Comparison of ENCODE assay signal across 8 cellular contexts in genomic region chr4:3937849-3938562, GRCh38.
DNase-seq lines count a peak whose midpoint lies in the region; ATAC-seq, FAIRE-seq and TF ChIP-seq lines count a peak whose summit lies in the region.
"Not testable (repeated sequence)": the region's sequence is repeated elsewhere in the genome, so short reads cannot be mapped to it uniquely, and the experiment has no call there.

No MANE protein-coding gene starts in this region.

- not testable (repeated sequence) for H3K4me1 Mint-ChIP-seq in T-helper 1 cell treated with Interleukin-12 subunit alpha and Interleukin-12 subunit beta and Interleukin-4 antibody, amounts not matched to agents 30 μg/mL and 1 μg/mL, for 36 hours (ENCODE audit: low read depth); activated CD8-positive, alpha-beta T cell treated with anti-CD3 and anti-CD28 coated beads for 36 hours (ENCODE audit: low read depth)

- peak overlapping the region; percentile 11 for H4K91ac ChIP-seq in trophoblast cell (ENCODE audit: low read depth, low read length)

- intact Hi-C loops in activated CD8-positive, alpha-beta T cell treated with anti-CD3 and anti-CD28 coated beads for 36 hours (cut with micrococcal nuclease); GM12878 (cut with micrococcal nuclease; ENCODE audit: unreplicated experiment): not testable (repeated sequence)

- not testable (repeated sequence) for BruUV-seq in GM12878 (replicated peaks; lab: Mats Ljungman, UMichigan)

- H3K9ac ChIP-seq in GM12878 (ENCODE audit: control insufficient read depth, insufficient read depth, low read length); trophoblast cell (ENCODE audit: low read length): not testable (repeated sequence)

- ATAC-seq in activated CD8-positive, alpha-beta T cell treated with anti-CD3 and anti-CD28 coated beads for 36 hours; GM12878: not testable (repeated sequence)

- not testable (repeated sequence) for H3K79me1 ChIP-seq in trophoblast cell (ENCODE audit: low read length)

- TF ChIP-seq RAD21 in GM12878 (IDR thresholded peaks at IDR 0.05; ENCODE audit: insufficient read depth, low read depth, low read length), result not testable (repeated sequence)

- H3K23ac ChIP-seq in trophoblast cell (ENCODE audit: low read length), result not testable (repeated sequence)

- peak overlapping the region; percentile 13; the same call in 1 of the 2 replicates for H3K4me2 ChIP-seq in GM12878 (ENCODE audit: control insufficient read depth, insufficient read depth)
- H3K4me2 ChIP-seq in trophoblast cell (ENCODE audit: low read length), result not testable (repeated sequence)

- DNase-seq in CD1c-positive myeloid dendritic cell (ENCODE audit: extremely low spot score) (peak; percentile 25), MV-4-11 (lab: John Stamatoyannopoulos, UW) (peak; percentile 84), RCC 7860 (ENCODE audit: low spot score) (peak; percentile 7), trophoblast cell (peak in 1 of 2 donors; percentile 13)
- peak; percentile 21 for DNase-seq in Jurkat, Clone E6-1 (ENCODE audit: low read depth, low spot score)
- peak; percentile 20 for DNase-seq in activated CD8-positive, alpha-beta T cell treated with anti-CD3 and anti-CD28 coated beads for 36 hours
- DNase-seq in GM12878 (ENCODE audit: low read depth, low spot score), result not testable (repeated sequence)

- H2AK5ac ChIP-seq in trophoblast cell (ENCODE audit: low read length), result peak overlapping the region; percentile 79

- not testable (repeated sequence) for TF ChIP-seq EP300 in GM12878 (IDR thresholded peaks at IDR 0.05; ENCODE audit: borderline replicate concordance in 1 of 2, control insufficient read depth in 1 of 2, low read depth in 2 of 2, low read length in 2 of 2)

- POLR2A ChIA-PET in activated CD8-positive, alpha-beta T cell treated with anti-CD3 and anti-CD28 coated beads for 36 hours (lab: Charles Lee); GM12878 (lab: Charles Lee): not testable (repeated sequence)

- CTCF ChIA-PET in activated CD8-positive, alpha-beta T cell treated with anti-CD3 and anti-CD28 coated beads for 36 hours (lab: Charles Lee); GM12878 (lab: Yijun Ruan, JAX): not testable (repeated sequence)

- H3K18ac ChIP-seq in trophoblast cell (ENCODE audit: low read length), result not testable (repeated sequence)

- H3K36me3 Mint-ChIP-seq in T-helper 1 cell treated with Interleukin-12 subunit alpha and Interleukin-12 subunit beta and Interleukin-4 antibody, amounts not matched to agents 30 μg/mL and 1 μg/mL, for 36 hours (ENCODE audit: low read depth); activated CD8-positive, alpha-beta T cell treated with anti-CD3 and anti-CD28 coated beads for 36 hours (ENCODE audit: low read depth): not testable (repeated sequence)

- not testable (repeated sequence) for H3K9me3 ChIP-seq in GM12878 (replicated peaks; ENCODE audit: control insufficient read depth, insufficient read depth, low read length); trophoblast cell (ENCODE audit: insufficient read depth, low read depth, low read length)

- H3K79me2 ChIP-seq in GM12878 (ENCODE audit: control insufficient read depth, insufficient read depth, low read length); trophoblast cell (ENCODE audit: control insufficient read depth, insufficient read depth, low read length, poor library complexity): not testable (repeated sequence)

- H4K20me1 ChIP-seq in GM12878 (ENCODE audit: control insufficient read depth, insufficient read depth), result not testable (repeated sequence)

- not testable (repeated sequence) for H3K4ac ChIP-seq in trophoblast cell (ENCODE audit: low read depth, low read length)

- not testable (repeated sequence) for H3K27me3 ChIP-seq in GM12878 (replicated peaks in 1 of 2; ENCODE audit: control insufficient read depth in 2 of 2, insufficient read depth in 2 of 2, low read length in 1 of 2); trophoblast cell (ENCODE audit: insufficient read depth, low read length)

- not testable (repeated sequence) for H3K9me3 Mint-ChIP-seq in T-helper 1 cell treated with Interleukin-12 subunit alpha and Interleukin-12 subunit beta and Interleukin-4 antibody, amounts not matched to agents 30 μg/mL and 1 μg/mL, for 36 hours; activated CD8-positive, alpha-beta T cell treated with anti-CD3 and anti-CD28 coated beads for 36 hours

- H4K8ac ChIP-seq in trophoblast cell (ENCODE audit: low read depth, low read length), result not testable (repeated sequence)

- SMC1A ChIA-PET in GM12878 (lab: Charles Lee; ENCODE audit: uncharacterized antibody, unreplicated experiment), result not testable (repeated sequence)

- H3K27ac ChIP-seq in GM12878 (ENCODE audit: control insufficient read depth, insufficient read depth); trophoblast cell (ENCODE audit: low read depth, low read length): not testable (repeated sequence)

- H2BK120ac ChIP-seq in trophoblast cell (ENCODE audit: insufficient read depth, low read length, poor library complexity), result peak overlapping the region; percentile 60

- not testable (repeated sequence) for TF ChIP-seq CTCF in activated CD8-positive, alpha-beta T cell treated with anti-CD3 and anti-CD28 coated beads for 36 hours (IDR thresholded peaks at IDR 0.05); GM12878 (IDR thresholded peaks at IDR 0.05 in 2 of 3, conservative IDR thresholded peaks at IDR 0.05 in 1 of 3; ENCODE audit: control insufficient read depth in 2 of 3, extremely low read depth in 1 of 3, insufficient read depth in 1 of 3, low read depth in 3 of 3, low read length in 3 of 3)

- not testable (repeated sequence) for H2BK12ac ChIP-seq in trophoblast cell (ENCODE audit: low read length)

- not testable (repeated sequence) for H3K27me3 Mint-ChIP-seq in T-helper 1 cell treated with Interleukin-12 subunit alpha and Interleukin-12 subunit beta and Interleukin-4 antibody, amounts not matched to agents 30 μg/mL and 1 μg/mL, for 36 hours (ENCODE audit: low read depth); activated CD8-positive, alpha-beta T cell treated with anti-CD3 and anti-CD28 coated beads for 36 hours

- not testable (repeated sequence) for TF ChIP-seq POLR2A in GM12878 (IDR thresholded peaks at IDR 0.05; ENCODE audit: low read depth, low read length)

- H4K12ac ChIP-seq in trophoblast cell (ENCODE audit: low read depth, low read length), result not testable (repeated sequence)

- FAIRE-seq in RCC 7860 (lab: Jason Lieb, UNC); GM12878 (lab: Jason Lieb, UNC): not testable (repeated sequence)

- RAD21 ChIA-PET in GM12878 (lab: Charles Lee; ENCODE audit: unreplicated experiment), result not testable (repeated sequence)

- H3K4me1 ChIP-seq in GM12878 (ENCODE audit: control insufficient read depth, insufficient read depth, low read length); trophoblast cell (ENCODE audit: control insufficient read depth in 1 of 2, insufficient read depth in 2 of 2, low read length in 2 of 2): not testable (repeated sequence)

- H2AFZ ChIP-seq in GM12878 (ENCODE audit: control insufficient read depth, low read depth, low read length); trophoblast cell (ENCODE audit: insufficient read depth, low read length, poor library complexity): not testable (repeated sequence)

- in situ Hi-C loops in GM12878 (cut with MboI), result not testable (repeated sequence)

- not testable (repeated sequence) for H3K4me3 Mint-ChIP-seq in T-helper 1 cell treated with Interleukin-12 subunit alpha and Interleukin-12 subunit beta and Interleukin-4 antibody, amounts not matched to agents 30 μg/mL and 1 μg/mL, for 36 hours; activated CD8-positive, alpha-beta T cell treated with anti-CD3 and anti-CD28 coated beads for 36 hours

- H2BK5ac ChIP-seq in trophoblast cell (ENCODE audit: low read depth, low read length, poor library complexity), result not testable (repeated sequence)

- WGBS in GM12878 (ENCODE audit: insufficient coverage, insufficient replicate concordance, low lambda C conversion rate, missing lambda C conversion rate), result 42% methylated on average over 15 of the region's 18 CpGs
- no CpG with 5 or more reads among the region's 18 CpGs for WGBS in trophoblast cell (ENCODE audit: extremely low coverage, insufficient coverage, insufficient read length)

- H3K14ac ChIP-seq in trophoblast cell (ENCODE audit: low read length), result not testable (repeated sequence)

- H3K4me3 ChIP-seq in Jurkat, Clone E6-1 (ENCODE audit: low read length); GM12878; trophoblast cell (ENCODE audit: low read depth, low read length): not testable (repeated sequence)

- H3K36me3 ChIP-seq in GM12878 (ENCODE audit: control insufficient read depth in 2 of 2, insufficient read depth in 2 of 2, low read length in 1 of 2); trophoblast cell (ENCODE audit: control insufficient read depth in 1 of 2, insufficient read depth in 2 of 2, low read length in 2 of 2): not testable (repeated sequence)

- H3K27ac Mint-ChIP-seq in T-helper 1 cell treated with Interleukin-12 subunit alpha and Interleukin-12 subunit beta and Interleukin-4 antibody, amounts not matched to agents 30 μg/mL and 1 μg/mL, for 36 hours, result peak overlapping the region; percentile 52
- H3K27ac Mint-ChIP-seq in activated CD8-positive, alpha-beta T cell treated with anti-CD3 and anti-CD28 coated beads for 36 hours, result not testable (repeated sequence)
